2 cellular contexts compared by ENCODE assay signal in the genomic region with DNA sequence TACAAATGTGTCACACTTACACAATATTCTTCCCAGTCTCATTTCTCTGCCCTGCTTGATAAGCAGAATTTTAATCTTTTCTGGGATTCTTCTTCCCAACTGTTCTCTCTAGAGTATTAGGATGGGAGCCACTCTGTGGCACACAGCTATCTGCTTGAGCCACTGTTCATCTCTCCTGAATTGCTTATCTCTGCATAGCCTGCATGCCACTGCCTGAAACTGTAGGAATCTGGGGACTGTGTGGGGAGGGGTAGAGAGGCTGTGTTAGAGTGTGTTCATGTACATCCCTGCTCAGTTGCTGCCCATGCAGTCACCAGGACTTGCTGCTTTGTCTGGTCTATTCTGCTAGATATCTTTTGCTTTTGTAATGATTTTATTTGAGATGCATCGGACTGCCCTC.
TF ChIP-seq lines count a peak whose summit lies in the region.

No MANE protein-coding gene starts in this region.

TF ChIP-seq in SK-N-SH, 30 proteins besides CTCF, POLR2A, EP300 and RAD21 (continued from another document):
- peak; percentile 46; the same call in 1 of the 2 replicates for TF ChIP-seq RCOR1 (IDR thresholded peaks at IDR 0.05; ENCODE audit: low read length)

TF ChIP-seq in SK-N-SH treated with all-trans-retinoic acid at 6 μM for 48 hours, 23 proteins besides CTCF, POLR2A, EP300 and RAD21 (continued from another document):
- TF ChIP-seq PATZ1 (CRISPR knock-in tag; IDR thresholded peaks at IDR 0.05; ENCODE audit: borderline replicate concordance) (no peak), BACH2 (CRISPR knock-in tag; IDR thresholded peaks at IDR 0.05; ENCODE audit: borderline replicate concordance) (no peak), TOX (CRISPR knock-in tag; IDR thresholded peaks at IDR 0.05; ENCODE audit: borderline replicate concordance) (no peak), ZFP3 (CRISPR knock-in tag; IDR thresholded peaks at IDR 0.05) (no peak), ISL1 (CRISPR knock-in tag; IDR thresholded peaks at IDR 0.05) (no peak), ARNTL (CRISPR knock-in tag; IDR thresholded peaks at IDR 0.05; ENCODE audit: borderline replicate concordance, low read depth) (no peak), OSR1 (CRISPR knock-in tag; IDR thresholded peaks at IDR 0.05) (no peak), ZC3H10 (CRISPR knock-in tag; IDR thresholded peaks at IDR 0.05) (no peak), POU6F1 (CRISPR knock-in tag; IDR thresholded peaks at IDR 0.05; ENCODE audit: borderline replicate concordance, low read depth) (no peak)
TF ChIP-seq in SK-N-SH treated with all-trans-retinoic acid at 6 μM for 48 hours: peak in this region for 0.
